ENCODE assay signal across 1 cellular context in the genomic region with DNA sequence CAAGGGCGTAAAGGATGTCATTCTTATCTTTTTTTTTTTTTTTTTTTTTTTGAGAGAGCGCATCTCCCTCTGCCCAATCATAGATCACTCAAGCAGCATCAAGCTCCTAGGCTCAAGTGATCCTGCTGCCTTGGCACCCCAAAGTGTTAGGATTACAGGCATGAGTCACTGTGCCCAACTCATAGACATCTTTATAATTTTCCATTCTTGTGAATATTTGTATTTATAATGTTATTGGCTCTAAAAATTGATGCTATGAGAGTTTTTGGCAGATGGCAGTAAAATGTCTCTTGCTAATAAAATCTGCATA.
TF ChIP-seq lines count a peak whose summit lies in the region.

No MANE protein-coding gene starts in this region.

TF ChIP-seq in WTC11, 78 proteins besides CTCF, POLR2A, EP300 and RAD21 (continued from another document):
- TF ChIP-seq, protein P1, sequence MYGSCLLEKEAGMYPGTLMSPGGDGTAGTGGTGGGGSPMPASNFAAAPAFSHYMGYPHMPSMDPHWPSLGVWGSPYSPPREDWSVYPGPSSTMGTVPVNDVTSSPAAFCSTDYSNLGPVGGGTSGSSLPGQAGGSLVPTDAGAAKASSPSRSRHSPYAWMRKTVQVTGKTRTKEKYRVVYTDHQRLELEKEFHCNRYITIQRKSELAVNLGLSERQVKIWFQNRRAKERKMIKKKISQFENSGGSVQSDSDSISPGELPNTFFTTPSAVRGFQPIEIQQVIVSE (CRISPR knock-in tag; IDR thresholded peaks at IDR 0.05; ENCODE audit: borderline replicate concordance) = no peak
